ENCODE assay signal across 1 cellular context in genomic region chr19:49186108-49186507, GRCh38.
TF ChIP-seq lines count a peak whose summit lies in the region.

No MANE protein-coding gene starts in this region.

TF ChIP-seq in HepG2, 621 proteins besides CTCF, POLR2A, EP300 and RAD21 (continued from another document and continues in another):
- peak; percentile 71 for TF ChIP-seq ARID5B (CRISPR knock-in tag; IDR thresholded peaks at IDR 0.05)
- no peak for TF ChIP-seq MXD3 (CRISPR knock-in tag; IDR thresholded peaks at IDR 0.05)
- TF ChIP-seq ZNF468 (CRISPR knock-in tag; IDR thresholded peaks at IDR 0.05), result no peak
- no peak for TF ChIP-seq ZMYM4 (CRISPR knock-in tag; IDR thresholded peaks at IDR 0.05)
- no peak for TF ChIP-seq CREM (IDR thresholded peaks at IDR 0.05)
- TF ChIP-seq CREM (CRISPR knock-in tag; IDR thresholded peaks at IDR 0.05), result no peak
- no peak for TF ChIP-seq ZNF660 (CRISPR knock-in tag; IDR thresholded peaks at IDR 0.05; ENCODE audit: borderline replicate concordance, low read depth)
- peak; percentile 65 for TF ChIP-seq SAP130 (CRISPR knock-in tag; IDR thresholded peaks at IDR 0.05; ENCODE audit: low read depth)
- TF ChIP-seq ZBTB42 (CRISPR knock-in tag; IDR thresholded peaks at IDR 0.05), result 0 out of 2 replicates have a peak, but pooled peaks have one; percentile 73
- TF ChIP-seq FOSL2 (CRISPR knock-in tag; IDR thresholded peaks at IDR 0.05), result no peak
- TF ChIP-seq ZNF652 (CRISPR knock-in tag; IDR thresholded peaks at IDR 0.05; ENCODE audit: borderline replicate concordance, low read depth), result no peak
- no peak for TF ChIP-seq NFKBIZ (CRISPR knock-in tag; IDR thresholded peaks at IDR 0.05)
- TF ChIP-seq KDM5A (IDR thresholded peaks at IDR 0.05; ENCODE audit: borderline replicate concordance, low read length), result no peak
- no peak for TF ChIP-seq ZNF512 (CRISPR knock-in tag; IDR thresholded peaks at IDR 0.05)
- no peak for TF ChIP-seq KLF13 (CRISPR knock-in tag; IDR thresholded peaks at IDR 0.05)
- TF ChIP-seq ZNF83 (CRISPR knock-in tag; IDR thresholded peaks at IDR 0.05; ENCODE audit: borderline replicate concordance), result no peak
- peak; percentile 37; the same call in 1 of the 2 replicates for TF ChIP-seq MED1 (CRISPR knock-in tag; IDR thresholded peaks at IDR 0.05)
- TF ChIP-seq RELA (CRISPR knock-in tag; IDR thresholded peaks at IDR 0.05), result no peak
- no peak for TF ChIP-seq MTF1 (CRISPR knock-in tag; IDR thresholded peaks at IDR 0.05)
- no peak for TF ChIP-seq CBX5 (CRISPR knock-in tag; IDR thresholded peaks at IDR 0.05; ENCODE audit: borderline replicate concordance)
- no peak for TF ChIP-seq ATF5 (CRISPR knock-in tag; IDR thresholded peaks at IDR 0.05; ENCODE audit: low read depth)
- no peak for TF ChIP-seq ZNF12 (CRISPR knock-in tag; IDR thresholded peaks at IDR 0.05)
- TF ChIP-seq MYNN (CRISPR knock-in tag; IDR thresholded peaks at IDR 0.05; ENCODE audit: low read depth), result no peak
- peak; percentile 81 for TF ChIP-seq ELF1 (CRISPR knock-in tag; IDR thresholded peaks at IDR 0.05)
- TF ChIP-seq RARA (CRISPR knock-in tag; IDR thresholded peaks at IDR 0.05), result peak; percentile 11; the same call in 1 of the 2 replicates
- no peak for TF ChIP-seq ZNF782 (CRISPR knock-in tag; IDR thresholded peaks at IDR 0.05; ENCODE audit: borderline replicate concordance)
- 0 out of 2 replicates have a peak, but pooled peaks have one; percentile 33 for TF ChIP-seq ZSCAN31 (CRISPR knock-in tag; IDR thresholded peaks at IDR 0.05; ENCODE audit: low read depth)
- TF ChIP-seq THAP7 (CRISPR knock-in tag; IDR thresholded peaks at IDR 0.05), result no peak
- no peak for TF ChIP-seq ZNF142 (CRISPR knock-in tag; IDR thresholded peaks at IDR 0.05)
- peak; percentile 74 for TF ChIP-seq GATAD2A (CRISPR knock-in tag; IDR thresholded peaks at IDR 0.05)
- no peak for TF ChIP-seq HDAC6 (IDR thresholded peaks at IDR 0.05; ENCODE audit: low read depth, low read length)
- TF ChIP-seq MLLT10 (CRISPR knock-in tag; IDR thresholded peaks at IDR 0.05), result no peak
- no peak for TF ChIP-seq ZNF788 (CRISPR knock-in tag; IDR thresholded peaks at IDR 0.05; ENCODE audit: borderline replicate concordance)
- no peak for TF ChIP-seq XRCC5 (optimal IDR thresholded peaks at IDR 0.05; ENCODE audit: low read length)
- TF ChIP-seq ATF7 (IDR thresholded peaks at IDR 0.05), result no peak
- no peak for TF ChIP-seq ATF7 (CRISPR knock-in tag; IDR thresholded peaks at IDR 0.05)
- no peak for TF ChIP-seq ZNF318 (CRISPR knock-in tag; IDR thresholded peaks at IDR 0.05)
